ENCODE assay signal across 8 cellular contexts in genomic region chr1:44672254-44672955, GRCh38. TPM values are rescaled to one million over a fixed set of nuclear protein-coding genes. Genes with fewer than 3 reads are reported as not detected.
DNase-seq lines count a peak whose midpoint lies in the region; ATAC-seq, FAIRE-seq and TF ChIP-seq lines count a peak whose summit lies in the region.

No MANE protein-coding gene starts in this region.

- H3K27me3 ChIP-seq in kidney epithelial cell (ENCODE audit: control insufficient read depth, insufficient read depth, low read length) = no peaks in the 10 kb centered on the region

- ATAC-seq in Right ventricle myocardium superior (ENCODE audit: poor library complexity) (no peak), left lobe of liver (no peak), HG03196 (IDR thresholded peaks at IDR 0.05; ENCODE audit: unreplicated experiment) (no peak)
- ATAC-seq in activated CD8-positive, alpha-beta T cell treated with anti-CD3 and anti-CD28 coated beads, Interleukin-2, amount 10 ng/mL, durations not matched to agents 7 days and 5 days = no peak

- no peak for TF ChIP-seq CTCF in kidney epithelial cell (IDR thresholded peaks at IDR 0.05; ENCODE audit: insufficient read depth, low read length, poor library complexity, severe bottlenecking)

- no peaks in the 10 kb centered on the region for H3K36me3 Mint-ChIP-seq in activated CD8-positive, alpha-beta T cell treated with anti-CD3 and anti-CD28 coated beads, Interleukin-2, amount 10 ng/mL, durations not matched to agents 7 days and 5 days (ENCODE audit: low read depth)
- H3K36me3 Mint-ChIP-seq in activated CD4-positive, alpha-beta T cell treated with anti-CD3 and anti-CD28 coated beads, Interleukin-2, amount 10 ng/mL, durations not matched to agents 7 days and 5 days (ENCODE audit: low read depth) = no peaks in the 10 kb centered on the region

- CTCF ChIA-PET in activated CD8-positive, alpha-beta T cell treated with anti-CD3 and anti-CD28 coated beads, Interleukin-2, amount 10 ng/mL, durations not matched to agents 7 days and 5 days (lab: Charles Lee) = interaction anchor here (5.4 kb wide), 1 partner anchor 21 kb away, joined by 42 read pairs; no protein-coding TSS in a partner anchor
- CTCF ChIA-PET in activated CD4-positive, alpha-beta T cell treated with anti-CD3 and anti-CD28 coated beads, Interleukin-2, amount 10 ng/mL, durations not matched to agents 7 days and 5 days (lab: Charles Lee) = interaction anchor here (0.6 to 1.8 kb wide), 4 partner anchors 12 to 1324 kb away, joined by 3 to 9 read pairs (median 3); no protein-coding TSS in a partner anchor

- no peaks in the 10 kb centered on the region for H3K9me3 Mint-ChIP-seq in activated CD8-positive, alpha-beta T cell treated with anti-CD3 and anti-CD28 coated beads, Interleukin-2, amount 10 ng/mL, durations not matched to agents 7 days and 5 days (ENCODE audit: insufficient read depth)
- no peaks in the 10 kb centered on the region for H3K9me3 Mint-ChIP-seq in activated CD4-positive, alpha-beta T cell treated with anti-CD3 and anti-CD28 coated beads, Interleukin-2, amount 10 ng/mL, durations not matched to agents 7 days and 5 days

- H3K4me3 ChIP-seq in kidney epithelial cell (ENCODE audit: low read depth, low read length) = no peak overlapping the region

- H3K27ac Mint-ChIP-seq in activated CD8-positive, alpha-beta T cell treated with anti-CD3 and anti-CD28 coated beads, Interleukin-2, amount 10 ng/mL, durations not matched to agents 7 days and 5 days = peak overlapping the region; percentile 48
- H3K27ac Mint-ChIP-seq in activated CD4-positive, alpha-beta T cell treated with anti-CD3 and anti-CD28 coated beads, Interleukin-2, amount 10 ng/mL, durations not matched to agents 7 days and 5 days = no peak overlapping the region

- no peaks in the 10 kb centered on the region for H3K36me3 ChIP-seq in kidney epithelial cell (ENCODE audit: control insufficient read depth, insufficient read depth, low read length)

- H3K27me3 Mint-ChIP-seq in activated CD8-positive, alpha-beta T cell treated with anti-CD3 and anti-CD28 coated beads, Interleukin-2, amount 10 ng/mL, durations not matched to agents 7 days and 5 days (ENCODE audit: low read depth) = no peaks in the 10 kb centered on the region
- H3K27me3 Mint-ChIP-seq in activated CD4-positive, alpha-beta T cell treated with anti-CD3 and anti-CD28 coated beads, Interleukin-2, amount 10 ng/mL, durations not matched to agents 7 days and 5 days = no peaks in the 10 kb centered on the region

- H3K4me3 Mint-ChIP-seq in activated CD8-positive, alpha-beta T cell treated with anti-CD3 and anti-CD28 coated beads, Interleukin-2, amount 10 ng/mL, durations not matched to agents 7 days and 5 days = peak overlapping the region; percentile 52
- no peak overlapping the region for H3K4me3 Mint-ChIP-seq in activated CD4-positive, alpha-beta T cell treated with anti-CD3 and anti-CD28 coated beads, Interleukin-2, amount 10 ng/mL, durations not matched to agents 7 days and 5 days

- POLR2A ChIA-PET in activated CD8-positive, alpha-beta T cell treated with anti-CD3 and anti-CD28 coated beads, Interleukin-2, amount 10 ng/mL, durations not matched to agents 7 days and 5 days (lab: Charles Lee) = interaction anchor here (2.9 to 6.0 kb wide), 3 partner anchors 40 to 58 kb away, joined by 20 to 70 read pairs (median 27); partner anchors contain the start of gene RNU5D-1
- POLR2A ChIA-PET in activated CD4-positive, alpha-beta T cell treated with anti-CD3 and anti-CD28 coated beads, Interleukin-2, amount 10 ng/mL, durations not matched to agents 7 days and 5 days (lab: Charles Lee) = no interaction called here

- peaks cover 28% of the 10 kb centered on the region for H3K4me1 Mint-ChIP-seq in activated CD8-positive, alpha-beta T cell treated with anti-CD3 and anti-CD28 coated beads, Interleukin-2, amount 10 ng/mL, durations not matched to agents 7 days and 5 days (ENCODE audit: low read depth)
- H3K4me1 Mint-ChIP-seq in activated CD4-positive, alpha-beta T cell treated with anti-CD3 and anti-CD28 coated beads, Interleukin-2, amount 10 ng/mL, durations not matched to agents 7 days and 5 days = peaks cover 32% of the 10 kb centered on the region

- DNase-seq in cardiac septum (ENCODE audit: low spot score) (peak; percentile 82), Right ventricle myocardium superior (no peak), kidney epithelial cell (ENCODE audit: low read depth) (peak; percentile 65), urothelium cell line (ENCODE audit: low spot score) (peak; percentile 54), left lobe of liver (ENCODE audit: low spot score) (no peak)
- peak; percentile 30 for DNase-seq in activated CD8-positive, alpha-beta T cell treated with anti-CD3 and anti-CD28 coated beads, Interleukin-2, amount 10 ng/mL, durations not matched to agents 7 days and 5 days
- no peak for DNase-seq in activated CD4-positive, alpha-beta T cell treated with anti-CD3 and anti-CD28 coated beads, Interleukin-2, amount 10 ng/mL, durations not matched to agents 7 days and 5 days

- intact Hi-C loops in cardiac septum (cut with DNase I) (no loop called here), Right ventricle myocardium superior (cut with DNase I) (no loop called here)

- FAIRE-seq in urothelium cell line (lab: Jason Lieb, UNC) = no peak

RNA-seq across cellular contexts. Expression of gene TMEM53, which starts 1.9 kb away (rescaled TPM):
- total RNA-seq in cardiac septum (9.8 TPM), Right ventricle myocardium superior (8.1 TPM), kidney epithelial cell (11.5 and 12.2 TPM in 2 replicates), left lobe of liver (27.5 TPM)
- total RNA-seq in activated CD8-positive, alpha-beta T cell treated with anti-CD3 and anti-CD28 coated beads, Interleukin-2, amount 10 ng/mL, durations not matched to agents 7 days and 5 days = 1 to 10 TPM; 4.0 to 4.6 TPM
- total RNA-seq in activated CD4-positive, alpha-beta T cell treated with anti-CD3 and anti-CD28 coated beads, Interleukin-2, amount 10 ng/mL, durations not matched to agents 7 days and 5 days = 1 to 10 TPM; 3.0 to 3.5 TPM

RNA-seq across cellular contexts. Expression of gene ARMH1, which starts 2.1 kb away (rescaled TPM):
- total RNA-seq in cardiac septum (0.70 TPM), Right ventricle myocardium superior (0.83 TPM), kidney epithelial cell (4.7 TPM in 1 of 2 replicates, not detected in the other), left lobe of liver (14.7 TPM)
- total RNA-seq in activated CD8-positive, alpha-beta T cell treated with anti-CD3 and anti-CD28 coated beads, Interleukin-2, amount 10 ng/mL, durations not matched to agents 7 days and 5 days = 10 to 100 TPM; 80.0 to 88.4 TPM
- total RNA-seq in activated CD4-positive, alpha-beta T cell treated with anti-CD3 and anti-CD28 coated beads, Interleukin-2, amount 10 ng/mL, durations not matched to agents 7 days and 5 days = 10 to 100 TPM; 47.4 to 50.7 TPM

RNA-seq across cellular contexts. Expression of gene RNU5D-1, which starts 58.6 kb away (rescaled TPM):
- total RNA-seq in cardiac septum (not detected), Right ventricle myocardium superior (not detected), kidney epithelial cell (not detected in 2 replicates), left lobe of liver (not detected)
- not detected for total RNA-seq in activated CD8-positive, alpha-beta T cell treated with anti-CD3 and anti-CD28 coated beads, Interleukin-2, amount 10 ng/mL, durations not matched to agents 7 days and 5 days
- not detected for total RNA-seq in activated CD4-positive, alpha-beta T cell treated with anti-CD3 and anti-CD28 coated beads, Interleukin-2, amount 10 ng/mL, durations not matched to agents 7 days and 5 days

Comparison
In these comparisons a context has a peak if more than half of its experiments do, and no peak if none do; other contexts are left out.
1. DNase-seq: peak in cardiac septum (single experiment), activated CD8-positive, alpha-beta T cell treated with anti-CD3 and anti-CD28 coated beads, Interleukin-2, amount 10 ng/mL, durations not matched to agents 7 days and 5 days (single experiment), kidney epithelial cell (single experiment) and urothelium cell line (single experiment); none in Right ventricle myocardium superior (single experiment), left lobe of liver (single experiment) and activated CD4-positive, alpha-beta T cell treated with anti-CD3 and anti-CD28 coated beads, Interleukin-2, amount 10 ng/mL, durations not matched to agents 7 days and 5 days (single experiment).